In the genomic region with DNA sequence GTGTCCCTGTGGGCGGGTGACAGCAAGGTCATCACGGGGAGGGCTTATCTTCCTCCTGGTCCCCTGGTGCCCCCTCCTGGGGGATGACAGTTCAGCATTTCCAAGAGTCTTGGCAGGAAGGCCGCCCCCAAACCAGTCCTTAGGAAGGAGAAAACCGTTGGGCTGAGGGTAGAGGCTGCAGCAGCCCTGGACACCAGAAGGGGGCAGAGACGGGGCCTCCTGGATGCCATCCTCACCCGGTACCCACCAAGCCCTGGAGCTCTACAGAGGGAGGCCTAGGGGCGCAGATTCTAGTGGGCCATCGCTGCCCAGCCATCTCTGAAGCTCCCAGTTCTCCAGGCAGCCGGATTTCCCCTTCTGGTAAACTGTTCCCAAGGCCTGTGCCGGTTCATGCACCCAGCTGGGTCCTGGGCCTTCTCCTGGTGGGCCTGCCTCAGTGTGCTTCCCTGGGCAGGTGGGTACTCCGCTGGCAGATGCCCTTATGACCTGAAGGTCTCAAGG, we compare ENCODE assay signal across 1 cellular context.
TF ChIP-seq lines count a peak whose summit lies in the region.

No MANE protein-coding gene starts in this region.

TF ChIP-seq in K562, 482 proteins besides CTCF, POLR2A, EP300 and RAD21 (continues in another document):
- no peak for TF ChIP-seq SNIP1 (IDR thresholded peaks at IDR 0.05; ENCODE audit: low read depth)
- no peak for TF ChIP-seq U2AF1 (optimal IDR thresholded peaks at IDR 0.05; ENCODE audit: low read depth, low read length)
- TF ChIP-seq, protein P1, sequence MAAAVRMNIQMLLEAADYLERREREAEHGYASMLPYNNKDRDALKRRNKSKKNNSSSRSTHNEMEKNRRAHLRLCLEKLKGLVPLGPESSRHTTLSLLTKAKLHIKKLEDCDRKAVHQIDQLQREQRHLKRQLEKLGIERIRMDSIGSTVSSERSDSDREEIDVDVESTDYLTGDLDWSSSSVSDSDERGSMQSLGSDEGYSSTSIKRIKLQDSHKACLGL (CRISPR knock-in tag; IDR thresholded peaks at IDR 0.05; ENCODE audit: borderline replicate concordance, poor library complexity, severe bottlenecking), result no peak
- no peak for TF ChIP-seq PHF20 (IDR thresholded peaks at IDR 0.05; ENCODE audit: partially characterized antibody)
- TF ChIP-seq CSDE1 (IDR thresholded peaks at IDR 0.05), result no peak
- TF ChIP-seq, protein P2, sequence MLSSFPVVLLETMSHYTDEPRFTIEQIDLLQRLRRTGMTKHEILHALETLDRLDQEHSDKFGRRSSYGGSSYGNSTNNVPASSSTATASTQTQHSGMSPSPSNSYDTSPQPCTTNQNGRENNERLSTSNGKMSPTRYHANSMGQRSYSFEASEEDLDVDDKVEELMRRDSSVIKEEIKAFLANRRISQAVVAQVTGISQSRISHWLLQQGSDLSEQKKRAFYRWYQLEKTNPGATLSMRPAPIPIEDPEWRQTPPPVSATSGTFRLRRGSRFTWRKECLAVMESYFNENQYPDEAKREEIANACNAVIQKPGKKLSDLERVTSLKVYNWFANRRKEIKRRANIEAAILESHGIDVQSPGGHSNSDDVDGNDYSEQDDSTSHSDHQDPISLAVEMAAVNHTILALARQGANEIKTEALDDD (IDR thresholded peaks at IDR 0.05), result no peak
- TF ChIP-seq NRF1 (conservative IDR thresholded peaks at IDR 0.05 in 1 of 2, IDR thresholded peaks at IDR 0.05 in 1 of 2), result no peak
- TF ChIP-seq KDM4B (IDR thresholded peaks at IDR 0.05; ENCODE audit: borderline replicate concordance in 2 of 2, low read depth in 1 of 2), result no peak
- TF ChIP-seq MTA3 (IDR thresholded peaks at IDR 0.05; ENCODE audit: borderline replicate concordance), result no peak
- TF ChIP-seq, protein P3, sequence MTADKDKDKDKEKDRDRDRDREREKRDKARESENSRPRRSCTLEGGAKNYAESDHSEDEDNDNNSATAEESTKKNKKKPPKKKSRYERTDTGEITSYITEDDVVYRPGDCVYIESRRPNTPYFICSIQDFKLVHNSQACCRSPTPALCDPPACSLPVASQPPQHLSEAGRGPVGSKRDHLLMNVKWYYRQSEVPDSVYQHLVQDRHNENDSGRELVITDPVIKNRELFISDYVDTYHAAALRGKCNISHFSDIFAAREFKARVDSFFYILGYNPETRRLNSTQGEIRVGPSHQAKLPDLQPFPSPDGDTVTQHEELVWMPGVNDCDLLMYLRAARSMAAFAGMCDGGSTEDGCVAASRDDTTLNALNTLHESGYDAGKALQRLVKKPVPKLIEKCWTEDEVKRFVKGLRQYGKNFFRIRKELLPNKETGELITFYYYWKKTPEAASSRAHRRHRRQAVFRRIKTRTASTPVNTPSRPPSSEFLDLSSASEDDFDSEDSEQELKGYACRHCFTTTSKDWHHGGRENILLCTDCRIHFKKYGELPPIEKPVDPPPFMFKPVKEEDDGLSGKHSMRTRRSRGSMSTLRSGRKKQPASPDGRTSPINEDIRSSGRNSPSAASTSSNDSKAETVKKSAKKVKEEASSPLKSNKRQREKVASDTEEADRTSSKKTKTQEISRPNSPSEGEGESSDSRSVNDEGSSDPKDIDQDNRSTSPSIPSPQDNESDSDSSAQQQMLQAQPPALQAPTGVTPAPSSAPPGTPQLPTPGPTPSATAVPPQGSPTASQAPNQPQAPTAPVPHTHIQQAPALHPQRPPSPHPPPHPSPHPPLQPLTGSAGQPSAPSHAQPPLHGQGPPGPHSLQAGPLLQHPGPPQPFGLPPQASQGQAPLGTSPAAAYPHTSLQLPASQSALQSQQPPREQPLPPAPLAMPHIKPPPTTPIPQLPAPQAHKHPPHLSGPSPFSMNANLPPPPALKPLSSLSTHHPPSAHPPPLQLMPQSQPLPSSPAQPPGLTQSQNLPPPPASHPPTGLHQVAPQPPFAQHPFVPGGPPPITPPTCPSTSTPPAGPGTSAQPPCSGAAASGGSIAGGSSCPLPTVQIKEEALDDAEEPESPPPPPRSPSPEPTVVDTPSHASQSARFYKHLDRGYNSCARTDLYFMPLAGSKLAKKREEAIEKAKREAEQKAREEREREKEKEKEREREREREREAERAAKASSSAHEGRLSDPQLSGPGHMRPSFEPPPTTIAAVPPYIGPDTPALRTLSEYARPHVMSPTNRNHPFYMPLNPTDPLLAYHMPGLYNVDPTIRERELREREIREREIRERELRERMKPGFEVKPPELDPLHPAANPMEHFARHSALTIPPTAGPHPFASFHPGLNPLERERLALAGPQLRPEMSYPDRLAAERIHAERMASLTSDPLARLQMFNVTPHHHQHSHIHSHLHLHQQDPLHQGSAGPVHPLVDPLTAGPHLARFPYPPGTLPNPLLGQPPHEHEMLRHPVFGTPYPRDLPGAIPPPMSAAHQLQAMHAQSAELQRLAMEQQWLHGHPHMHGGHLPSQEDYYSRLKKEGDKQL (CRISPR knock-in tag; IDR thresholded peaks at IDR 0.05; ENCODE audit: borderline replicate concordance), result 0 out of 2 replicates have a peak, but pooled peaks have one; percentile 75
- TF ChIP-seq, protein P4, sequence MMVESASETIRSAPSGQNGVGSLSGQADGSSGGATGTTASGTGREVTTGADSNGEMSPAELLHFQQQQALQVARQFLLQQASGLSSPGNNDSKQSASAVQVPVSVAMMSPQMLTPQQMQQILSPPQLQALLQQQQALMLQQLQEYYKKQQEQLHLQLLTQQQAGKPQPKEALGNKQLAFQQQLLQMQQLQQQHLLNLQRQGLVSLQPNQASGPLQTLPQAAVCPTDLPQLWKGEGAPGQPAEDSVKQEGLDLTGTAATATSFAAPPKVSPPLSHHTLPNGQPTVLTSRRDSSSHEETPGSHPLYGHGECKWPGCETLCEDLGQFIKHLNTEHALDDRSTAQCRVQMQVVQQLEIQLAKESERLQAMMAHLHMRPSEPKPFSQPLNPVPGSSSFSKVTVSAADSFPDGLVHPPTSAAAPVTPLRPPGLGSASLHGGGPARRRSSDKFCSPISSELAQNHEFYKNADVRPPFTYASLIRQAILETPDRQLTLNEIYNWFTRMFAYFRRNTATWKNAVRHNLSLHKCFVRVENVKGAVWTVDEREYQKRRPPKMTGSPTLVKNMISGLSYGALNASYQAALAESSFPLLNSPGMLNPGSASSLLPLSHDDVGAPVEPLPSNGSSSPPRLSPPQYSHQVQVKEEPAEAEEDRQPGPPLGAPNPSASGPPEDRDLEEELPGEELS (CRISPR knock-in tag; IDR thresholded peaks at IDR 0.05; ENCODE audit: borderline replicate concordance), result no peak
- TF ChIP-seq, protein P5, sequence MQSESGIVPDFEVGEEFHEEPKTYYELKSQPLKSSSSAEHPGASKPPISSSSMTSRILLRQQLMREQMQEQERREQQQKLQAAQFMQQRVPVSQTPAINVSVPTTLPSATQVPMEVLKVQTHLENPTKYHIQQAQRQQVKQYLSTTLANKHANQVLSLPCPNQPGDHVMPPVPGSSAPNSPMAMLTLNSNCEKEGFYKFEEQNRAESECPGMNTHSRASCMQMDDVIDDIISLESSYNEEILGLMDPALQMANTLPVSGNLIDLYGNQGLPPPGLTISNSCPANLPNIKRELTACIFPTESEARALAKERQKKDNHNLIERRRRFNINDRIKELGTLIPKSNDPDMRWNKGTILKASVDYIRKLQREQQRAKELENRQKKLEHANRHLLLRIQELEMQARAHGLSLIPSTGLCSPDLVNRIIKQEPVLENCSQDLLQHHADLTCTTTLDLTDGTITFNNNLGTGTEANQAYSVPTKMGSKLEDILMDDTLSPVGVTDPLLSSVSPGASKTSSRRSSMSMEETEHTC (IDR thresholded peaks at IDR 0.05), result no peak
- TF ChIP-seq FOXA1 (IDR thresholded peaks at IDR 0.05; ENCODE audit: borderline replicate concordance), result no peak
- peak in 1 of 2 experiments; percentile 38; a peak in 1 of 4 replicates for TF ChIP-seq TRIM24 (IDR thresholded peaks at IDR 0.05)
- TF ChIP-seq DACH1 (IDR thresholded peaks at IDR 0.05; ENCODE audit: partially characterized antibody), result no peak
- no peak for TF ChIP-seq CHD2 (IDR thresholded peaks at IDR 0.05; ENCODE audit: low read depth, low read length)
- no peak for TF ChIP-seq ZNF584 (CRISPR knock-in tag; IDR thresholded peaks at IDR 0.05; ENCODE audit: low read depth)
- peak; percentile 73 for TF ChIP-seq SP1 (CRISPR knock-in tag; IDR thresholded peaks at IDR 0.05)
- no peak for TF ChIP-seq PHF21A (IDR thresholded peaks at IDR 0.05; ENCODE audit: borderline replicate concordance, low read depth)
- TF ChIP-seq CREM (IDR thresholded peaks at IDR 0.05; ENCODE audit: low read depth), result 0 out of 2 replicates have a peak, but pooled peaks have one; percentile 6
- no peak for TF ChIP-seq RUNX1 (IDR thresholded peaks at IDR 0.05; ENCODE audit: low read depth)
- TF ChIP-seq, protein P6, sequence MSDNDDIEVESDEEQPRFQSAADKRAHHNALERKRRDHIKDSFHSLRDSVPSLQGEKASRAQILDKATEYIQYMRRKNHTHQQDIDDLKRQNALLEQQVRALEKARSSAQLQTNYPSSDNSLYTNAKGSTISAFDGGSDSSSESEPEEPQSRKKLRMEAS (CRISPR knock-in tag; IDR thresholded peaks at IDR 0.05), result no peak
- no peak for TF ChIP-seq ELF1 (tag; IDR thresholded peaks at IDR 0.05)
- no peak for TF ChIP-seq ZFX (CRISPR knock-in tag; IDR thresholded peaks at IDR 0.05)
- TF ChIP-seq GTF2A2 (tag; IDR thresholded peaks at IDR 0.05), result no peak
- TF ChIP-seq RBFOX2 (IDR thresholded peaks at IDR 0.05; ENCODE audit: low read depth, low read length), result no peak
- TF ChIP-seq ZBTB7A (IDR thresholded peaks at IDR 0.05; ENCODE audit: borderline replicate concordance, control insufficient read depth, low read depth, low read length), result peak; percentile 30; the same call in 1 of the 2 replicates
- peak; percentile 17; the same call in 1 of the 2 replicates for TF ChIP-seq NR2C1 (IDR thresholded peaks at IDR 0.05)
- TF ChIP-seq NR2C1 (tag; IDR thresholded peaks at IDR 0.05), result no peak
- no peak for TF ChIP-seq KLF1 (tag; IDR thresholded peaks at IDR 0.05)
- TF ChIP-seq, protein P7, sequence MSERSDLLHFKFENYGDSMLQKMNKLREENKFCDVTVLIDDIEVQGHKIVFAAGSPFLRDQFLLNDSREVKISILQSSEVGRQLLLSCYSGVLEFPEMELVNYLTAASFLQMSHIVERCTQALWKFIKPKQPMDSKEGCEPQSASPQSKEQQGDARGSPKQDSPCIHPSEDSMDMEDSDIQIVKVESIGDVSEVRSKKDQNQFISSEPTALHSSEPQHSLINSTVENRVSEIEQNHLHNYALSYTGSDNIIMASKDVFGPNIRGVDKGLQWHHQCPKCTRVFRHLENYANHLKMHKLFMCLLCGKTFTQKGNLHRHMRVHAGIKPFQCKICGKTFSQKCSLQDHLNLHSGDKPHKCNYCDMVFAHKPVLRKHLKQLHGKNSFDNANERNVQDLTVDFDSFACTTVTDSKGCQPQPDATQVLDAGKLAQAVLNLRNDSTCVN (CRISPR knock-in tag; IDR thresholded peaks at IDR 0.05), result no peak
- TF ChIP-seq ERF (CRISPR knock-in tag; IDR thresholded peaks at IDR 0.05), result no peak
- TF ChIP-seq HDAC1 (IDR thresholded peaks at IDR 0.05), result no peak
- TF ChIP-seq CBX1 (IDR thresholded peaks at IDR 0.05; ENCODE audit: low read depth), result no peak
- no peak for TF ChIP-seq TCF7L2 (IDR thresholded peaks at IDR 0.05; ENCODE audit: low read depth, low read length)
- TF ChIP-seq TAF15 (IDR thresholded peaks at IDR 0.05; ENCODE audit: low read depth, low read length), result no peak
- TF ChIP-seq HNRNPL (IDR thresholded peaks at IDR 0.05; ENCODE audit: low read depth, low read length), result no peak
- peak; percentile 30; the same call in 1 of the 2 replicates for TF ChIP-seq GABPB1 (CRISPR knock-in tag; IDR thresholded peaks at IDR 0.05)
- TF ChIP-seq, protein P8, sequence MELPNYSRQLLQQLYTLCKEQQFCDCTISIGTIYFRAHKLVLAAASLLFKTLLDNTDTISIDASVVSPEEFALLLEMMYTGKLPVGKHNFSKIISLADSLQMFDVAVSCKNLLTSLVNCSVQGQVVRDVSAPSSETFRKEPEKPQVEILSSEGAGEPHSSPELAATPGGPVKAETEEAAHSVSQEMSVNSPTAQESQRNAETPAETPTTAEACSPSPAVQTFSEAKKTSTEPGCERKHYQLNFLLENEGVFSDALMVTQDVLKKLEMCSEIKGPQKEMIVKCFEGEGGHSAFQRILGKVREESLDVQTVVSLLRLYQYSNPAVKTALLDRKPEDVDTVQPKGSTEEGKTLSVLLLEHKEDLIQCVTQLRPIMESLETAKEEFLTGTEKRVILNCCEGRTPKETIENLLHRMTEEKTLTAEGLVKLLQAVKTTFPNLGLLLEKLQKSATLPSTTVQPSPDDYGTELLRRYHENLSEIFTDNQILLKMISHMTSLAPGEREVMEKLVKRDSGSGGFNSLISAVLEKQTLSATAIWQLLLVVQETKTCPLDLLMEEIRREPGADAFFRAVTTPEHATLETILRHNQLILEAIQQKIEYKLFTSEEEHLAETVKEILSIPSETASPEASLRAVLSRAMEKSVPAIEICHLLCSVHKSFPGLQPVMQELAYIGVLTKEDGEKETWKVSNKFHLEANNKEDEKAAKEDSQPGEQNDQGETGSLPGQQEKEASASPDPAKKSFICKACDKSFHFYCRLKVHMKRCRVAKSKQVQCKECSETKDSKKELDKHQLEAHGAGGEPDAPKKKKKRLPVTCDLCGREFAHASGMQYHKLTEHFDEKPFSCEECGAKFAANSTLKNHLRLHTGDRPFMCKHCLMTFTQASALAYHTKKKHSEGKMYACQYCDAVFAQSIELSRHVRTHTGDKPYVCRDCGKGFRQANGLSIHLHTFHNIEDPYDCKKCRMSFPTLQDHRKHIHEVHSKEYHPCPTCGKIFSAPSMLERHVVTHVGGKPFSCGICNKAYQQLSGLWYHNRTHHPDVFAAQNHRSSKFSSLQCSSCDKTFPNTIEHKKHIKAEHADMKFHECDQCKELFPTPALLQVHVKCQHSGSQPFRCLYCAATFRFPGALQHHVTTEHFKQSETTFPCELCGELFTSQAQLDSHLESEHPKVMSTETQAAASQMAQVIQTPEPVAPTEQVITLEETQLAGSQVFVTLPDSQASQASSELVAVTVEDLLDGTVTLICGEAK (IDR thresholded peaks at IDR 0.05), result no peak
- TF ChIP-seq, protein P8 (CRISPR knock-in tag; IDR thresholded peaks at IDR 0.05), result no peak
